In genomic region chr7:44145419-44145968, GRCh38 we compare ENCODE assay signal across 10 cellular contexts. TPM values are rescaled to one million over a fixed set of nuclear protein-coding genes. Genes with fewer than 3 reads are reported as not detected.
A peak's percentile ranks its signal among the peaks of the same experiment; 100 is the strongest.
DNase-seq lines count a peak whose midpoint lies in the region; ATAC-seq, FAIRE-seq and TF ChIP-seq lines count a peak whose summit lies in the region.
"Had no signal": no experiment of that assay in that cellular context is flagged by ENCODE, and none has a peak within 500 bp of the region (broad histone marks: within the 10 kb centered on the region; RNA-seq: fewer than 3 reads in every experiment).

No MANE protein-coding gene starts in this region.

- peaks cover 8% of the 10 kb centered on the region; the same call in 1 of the 2 replicates for H3K23me2 ChIP-seq in H1 (ENCODE audit: low read depth, low read length)

- H3K79me2 ChIP-seq in H1 (ENCODE audit: control insufficient read depth in 1 of 2, insufficient read depth in 2 of 2, low read length in 2 of 2) (no peaks in the 10 kb centered on the region), neural cell (replicated peaks; ENCODE audit: insufficient read depth, low read length) (no peaks in the 10 kb centered on the region)

- CTCF ChIA-PET in AG04449 (lab: Yijun Ruan, JAX) (interaction anchor here (1.0 to 1.1 kb wide), 2 partner anchors 8 to 10 kb away, joined by 3 to 4 read pairs; no protein-coding TSS in a partner anchor), H1 (lab: Charles Lee; ENCODE audit: partially characterized antibody) (interaction anchor here (0.9 to 4.5 kb wide), 4 partner anchors 8 to 420 kb away, joined by 3 to 27 read pairs (median 4); no protein-coding TSS in a partner anchor)
- CTCF ChIA-PET in activated CD4-positive, alpha-beta memory T cell treated with anti-CD3 and anti-CD28 coated beads for 36 hours (lab: Charles Lee) = no interaction called here

- H2BK15ac ChIP-seq in H1 (ENCODE audit: low read length) = no peak overlapping the region

- H3K27me3 ChIP-seq in H1 (replicated peaks in 1 of 4; ENCODE audit: control insufficient read depth in 3 of 4, extremely low read depth in 1 of 4, insufficient read depth in 3 of 4, low read length in 3 of 4) (peaks cover 13 to 27% (median 22%) of the 10 kb centered on the region in 4 experiments), neural cell (ENCODE audit: insufficient read depth, low read depth, low read length) (peaks cover 7% of the 10 kb centered on the region), subcutaneous abdominal adipose tissue (ENCODE audit: control insufficient read depth in 5 of 5, insufficient read depth in 4 of 5, low read length in 5 of 5) (peaks cover 0 to 13% (median 10%) of the 10 kb centered on the region in 5 donors)

- TF ChIP-seq EP300 in H1 (IDR thresholded peaks at IDR 0.05; ENCODE audit: borderline replicate concordance in 1 of 2, low read depth in 2 of 2, low read length in 2 of 2) = no peak
- no peak for TF ChIP-seq EP300 in neural cell (conservative IDR thresholded peaks at IDR 0.05; ENCODE audit: poor library complexity, severe bottlenecking)

- H3K9ac ChIP-seq in H1 (replicated peaks in 1 of 4; ENCODE audit: extremely low read depth in 1 of 4, low read depth in 3 of 4, low read length in 3 of 4) = no peak overlapping the region
- H3K9ac ChIP-seq in neural cell (ENCODE audit: low read length) = no peak overlapping the region
- peak overlapping the region in 1 of 5 donors; percentile 9 for H3K9ac ChIP-seq in subcutaneous abdominal adipose tissue (ENCODE audit: low read length in 5 of 5)

- H3K36me3 ChIP-seq in H1 (ENCODE audit: control insufficient read depth in 2 of 4, insufficient read depth in 4 of 4, low read length in 3 of 4) (no peaks in the 10 kb centered on the region), neural cell (ENCODE audit: insufficient read depth, low read length) (no peaks in the 10 kb centered on the region), subcutaneous abdominal adipose tissue (ENCODE audit: control insufficient read depth in 5 of 5, insufficient read depth in 5 of 5, low read length in 5 of 5) (no peaks in the 10 kb centered on the region)

- no peak overlapping the region for H2AK5ac ChIP-seq in H1 (ENCODE audit: low read depth, low read length)

- peaks cover 0 to 20% (median 8%) of the 10 kb centered on the region in 4 experiments; a peak in 4 of 7 replicates for H3K4me1 ChIP-seq in H1 (replicated peaks in 1 of 4; ENCODE audit: control insufficient read depth in 3 of 4, insufficient read depth in 4 of 4, low read length in 3 of 4)
- H3K4me1 ChIP-seq in subcutaneous abdominal adipose tissue (ENCODE audit: control insufficient read depth in 5 of 5, insufficient read depth in 5 of 5, low read length in 5 of 5) = peaks cover 0 to 17% (median 14%) of the 10 kb centered on the region in 5 donors

- peak overlapping the region; percentile 67 to 89 for H3K4me2 ChIP-seq in H1 (ENCODE audit: insufficient read depth in 1 of 2, low read depth in 2 of 2, low read length in 2 of 2)
- no peak overlapping the region for H3K4me2 ChIP-seq in neural cell (ENCODE audit: low read length)

- 18% methylated on average over 49 of the region's 57 CpGs; no CpG with 5 or more reads in 1 of the 2 experiments for WGBS in H1 (ENCODE audit: extremely low coverage in 1 of 2, insufficient coverage in 1 of 2, insufficient read length in 1 of 2, insufficient replicate concordance in 2 of 2, low coverage in 1 of 2, low lambda C conversion rate in 2 of 2, missing lambda C conversion rate in 1 of 2), 2 experiments

- no peak for TF ChIP-seq POLR2A in H1 (IDR thresholded peaks at IDR 0.05; ENCODE audit: control extremely low read depth in 1 of 2, low read depth in 2 of 2, low read length in 2 of 2)

- H3K27ac Mint-ChIP-seq in activated CD4-positive, alpha-beta memory T cell treated with anti-CD3 and anti-CD28 coated beads for 36 hours = no peak overlapping the region

- no peak overlapping the region for H3K56ac ChIP-seq in H1 (replicated peaks; ENCODE audit: insufficient read length, low read depth, low read length)

- no peaks in the 10 kb centered on the region for H4K20me1 ChIP-seq in H1 (replicated peaks in 1 of 2; ENCODE audit: control insufficient read depth in 1 of 2, insufficient read depth in 2 of 2, low read length in 2 of 2)
- H4K20me1 ChIP-seq in neural cell (ENCODE audit: insufficient read depth) = no peaks in the 10 kb centered on the region

- H3K27ac ChIP-seq in H1 (ENCODE audit: low read depth, low read length) = no peak overlapping the region
- H3K27ac ChIP-seq in neural cell (ENCODE audit: low read length) = no peak overlapping the region
- no peak overlapping the region for H3K27ac ChIP-seq in subcutaneous abdominal adipose tissue (ENCODE audit: low read depth, low read length)
- H3K27ac ChIP-seq: C4-2B had no signal

- no peak overlapping the region for H2BK20ac ChIP-seq in H1 (ENCODE audit: low read length)

- H3K14ac ChIP-seq in H1 (ENCODE audit: insufficient read length) = no peak overlapping the region

- peak overlapping the region; percentile 53; the same call in 1 of the 2 replicates for H2BK12ac ChIP-seq in H1 (ENCODE audit: low read depth, low read length)

- no peak overlapping the region for H4K5ac ChIP-seq in H1 (ENCODE audit: insufficient read length, low read depth, low read length)

- no peaks in the 10 kb centered on the region for H3K9me3 ChIP-seq in H1 (ENCODE audit: insufficient read depth in 2 of 2, low read depth in 1 of 2, low read length in 1 of 2)
- no peaks in the 10 kb centered on the region for H3K9me3 ChIP-seq in neural cell (ENCODE audit: low read length)
- no peaks in the 10 kb centered on the region for H3K9me3 ChIP-seq in subcutaneous abdominal adipose tissue (ENCODE audit: control insufficient read depth in 5 of 5, low read length in 5 of 5)

- H3K23ac ChIP-seq in H1 (ENCODE audit: insufficient read length) = no peak overlapping the region

- ATAC-seq in HG03565 (IDR thresholded peaks at IDR 0.05; ENCODE audit: unreplicated experiment) = no peak

- no peak for TF ChIP-seq RAD21 in H1 (IDR thresholded peaks at IDR 0.05 in 1 of 2, conservative IDR thresholded peaks at IDR 0.05 in 1 of 2; ENCODE audit: low read depth in 2 of 2, low read length in 2 of 2)
- no peak for TF ChIP-seq RAD21 in neural cell (conservative IDR thresholded peaks at IDR 0.05)

- peak overlapping the region; percentile 51 for H4K91ac ChIP-seq in H1 (replicated peaks; ENCODE audit: insufficient read length, low read length)

- intact Hi-C loops in activated CD4-positive, alpha-beta memory T cell treated with anti-CD3 and anti-CD28 coated beads for 36 hours (cut with micrococcal nuclease) = no loop called here

- POLR2A ChIA-PET in AG04449 (lab: Yijun Ruan, JAX) = no interaction called here
- POLR2A ChIA-PET in activated CD4-positive, alpha-beta memory T cell treated with anti-CD3 and anti-CD28 coated beads for 36 hours (lab: Charles Lee) = no interaction called here
- POLR2A ChIA-PET in H1 (lab: Charles Lee; ENCODE audit: partially characterized antibody) = interaction anchor here (0.7 to 0.8 kb wide), 2 partner anchors 18 to 23 kb away, joined by 3 read pairs; partner anchors contain the start of gene POLD2

- H3K9me2 ChIP-seq in neural cell (ENCODE audit: insufficient read depth, low read length) = no peaks in the 10 kb centered on the region

- no peak for FAIRE-seq in H1 (lab: Jason Lieb, UNC)

- H3K4me1 Mint-ChIP-seq in activated CD4-positive, alpha-beta memory T cell treated with anti-CD3 and anti-CD28 coated beads for 36 hours (ENCODE audit: low read depth) = peaks cover 6% of the 10 kb centered on the region

- H2BK5ac ChIP-seq in H1 (ENCODE audit: low read depth, low read length) = no peak overlapping the region

- H3K18ac ChIP-seq in H1 (ENCODE audit: extremely low read depth, low read length) = peak overlapping the region; percentile 60

- no peaks in the 10 kb centered on the region for H3F3A ChIP-seq in neural cell (ENCODE audit: insufficient read depth, low read length, poor library complexity, severe bottlenecking)

- H3K4me3 ChIP-seq in AG04449 (ENCODE audit: low read depth, low read length) (peak overlapping the region; percentile 49), H1 (ENCODE audit: extremely low read depth in 1 of 4, insufficient read depth in 2 of 4, low read depth in 3 of 4, low read length in 4 of 4) (peak overlapping the region; percentile 12 to 68 (median 33)), neural cell (ENCODE audit: low read length) (peak overlapping the region; percentile 31), subcutaneous abdominal adipose tissue (ENCODE audit: low read depth in 1 of 5, low read length in 5 of 5) (peak overlapping the region in 4 of 5 donors; percentile 39 to 56 (median 48))

- H3K9me3 Mint-ChIP-seq in activated CD4-positive, alpha-beta memory T cell treated with anti-CD3 and anti-CD28 coated beads for 36 hours = no peaks in the 10 kb centered on the region

- H3K4me3 Mint-ChIP-seq in activated CD4-positive, alpha-beta memory T cell treated with anti-CD3 and anti-CD28 coated beads for 36 hours = peak overlapping the region; percentile 64

- H2BK120ac ChIP-seq in H1 (replicated peaks; ENCODE audit: low read depth, low read length) = no peak overlapping the region

- no peaks in the 10 kb centered on the region for H3K36me3 Mint-ChIP-seq in activated CD4-positive, alpha-beta memory T cell treated with anti-CD3 and anti-CD28 coated beads for 36 hours

- peaks cover 4% of the 10 kb centered on the region for H3K27me3 Mint-ChIP-seq in activated CD4-positive, alpha-beta memory T cell treated with anti-CD3 and anti-CD28 coated beads for 36 hours

- no peak overlapping the region for H3K4ac ChIP-seq in H1 (replicated peaks; ENCODE audit: insufficient read length, low read depth, low read length)

- DNase-seq in AG04449 (ENCODE audit: low read depth, low spot score) = no peak
- DNase-seq in activated CD4-positive, alpha-beta memory T cell treated with anti-CD3 and anti-CD28 coated beads for 36 hours = peak; percentile 67
- peak in 1 of 2 experiments; percentile 68 for DNase-seq in H1 (ENCODE audit: low read depth in 1 of 2, low spot score in 2 of 2)
- DNase-seq in NOMO-1 treated with DMSO at 0.1 percent for 48 hours (lab: John Stamatoyannopoulos, UW; ENCODE audit: unreplicated experiment) = no peak
- DNase-seq in NCI-H1436 (lab: John Stamatoyannopoulos, UW) = no peak

- TF ChIP-seq CTCF in AG04449 (IDR thresholded peaks at IDR 0.05; ENCODE audit: insufficient read depth, low read length, missing control alignments) = no peak
- no peak for TF ChIP-seq CTCF in H1 (IDR thresholded peaks at IDR 0.05; ENCODE audit: control extremely low read depth in 1 of 3, insufficient read depth in 1 of 3, low read depth in 1 of 3, low read length in 3 of 3)
- no peak for TF ChIP-seq CTCF in neural cell (IDR thresholded peaks at IDR 0.05; ENCODE audit: poor library complexity, severe bottlenecking)

- H3K79me1 ChIP-seq in H1 (ENCODE audit: low read depth, low read length) = no peaks in the 10 kb centered on the region

- H4K8ac ChIP-seq in H1 (ENCODE audit: extremely low read depth, insufficient read depth, low read length) = no peak overlapping the region; the same call in 1 of the 2 replicates

- peak overlapping the region; percentile 92; the same call in 1 of the 2 replicates for H2AFZ ChIP-seq in H1 (ENCODE audit: low read length)
- H2AFZ ChIP-seq in neural cell (ENCODE audit: low read depth, low read length) = no peak overlapping the region

RNA-seq across cellular contexts. Expression of gene MYL7, which starts 4.4 kb away (rescaled TPM):
- not detected for total RNA-seq in activated CD4-positive, alpha-beta memory T cell treated with anti-CD3 and anti-CD28 coated beads for 36 hours
- 3.3 and 3.6 TPM in 2 replicates for total RNA-seq in H1 (2021; fragmentation: NEBNext Ultra II Directional; extraction: Animal tissue kit (Norgen Biotek cat#: 25700))
- polyA plus RNA-seq in H1 (2011; rRNA removed) (1.4 and 3.4 TPM in 2 replicates), neural cell (0.76 TPM in 1 of 2 replicates, not detected in the other)
- polyA plus RNA-seq in H1 (2011; cell fraction: cytosol; rRNA removed) = 1.8 TPM
- polyA plus RNA-seq in H1 (2011; cell fraction: nucleus; rRNA removed) = 3.0 TPM
- 2.1 to 4.1 TPM (median 2.5 TPM) in 4 replicates for polyA plus RNA-seq in H1 (2012, experiment 1 of 2)
- polyA plus RNA-seq in H1 (2012, experiment 2 of 2) = 8.2 TPM
- 1.8 TPM for polyA plus RNA-seq in H1 (2013, experiment 1 of 2)
- 2.9 TPM for polyA plus RNA-seq in H1 (2013, experiment 2 of 2)
- polyA minus RNA-seq in H1 (2011; rRNA and poly(A)+ RNA removed) = 2.1 and 3.8 TPM in 2 replicates
- not detected for polyA minus RNA-seq in H1 (2011; cell fraction: cytosol; rRNA and poly(A)+ RNA removed)
- not detected for polyA minus RNA-seq in H1 (2011; cell fraction: nucleus; rRNA and poly(A)+ RNA removed)
- polyA minus RNA-seq in neural cell = not detected in 2 replicates
- total RNA-seq: subcutaneous adipose tissue had no signal

RNA-seq across cellular contexts. Expression of gene POLD2, which starts 22.1 kb away (rescaled TPM):
- total RNA-seq in activated CD4-positive, alpha-beta memory T cell treated with anti-CD3 and anti-CD28 coated beads for 36 hours = 100 to 1,000 TPM; 189 to 212 TPM
- 148 TPM in 2 replicates for total RNA-seq in H1 (2021; fragmentation: NEBNext Ultra II Directional; extraction: Animal tissue kit (Norgen Biotek cat#: 25700))
- polyA plus RNA-seq in H1 (2011; rRNA removed) (214 and 289 TPM in 2 replicates), neural cell (79.5 and 84.6 TPM in 2 replicates)
- polyA plus RNA-seq in H1 (2011; cell fraction: cytosol; rRNA removed) = 206 TPM
- polyA plus RNA-seq in H1 (2011; cell fraction: nucleus; rRNA removed) = 348 TPM
- polyA plus RNA-seq in H1 (2012, experiment 1 of 2) = 147 to 186 TPM (median 179 TPM) in 4 replicates
- polyA plus RNA-seq in H1 (2012, experiment 2 of 2) = 203 TPM
- polyA plus RNA-seq in H1 (2013, experiment 1 of 2) = 97.2 TPM
- 100 TPM for polyA plus RNA-seq in H1 (2013, experiment 2 of 2)
- 98.1 and 115 TPM in 2 replicates for polyA minus RNA-seq in H1 (2011; rRNA and poly(A)+ RNA removed)
- polyA minus RNA-seq in H1 (2011; cell fraction: cytosol; rRNA and poly(A)+ RNA removed) = 58.5 TPM
- polyA minus RNA-seq in H1 (2011; cell fraction: nucleus; rRNA and poly(A)+ RNA removed) = 88.3 TPM
- polyA minus RNA-seq in neural cell = 55.0 and 57.5 TPM in 2 replicates

RNA-seq across cellular contexts. Expression of gene AEBP1, which starts 41.3 kb away (rescaled TPM):
- 1 to 10 TPM; 5.5 to 6.6 TPM for total RNA-seq in activated CD4-positive, alpha-beta memory T cell treated with anti-CD3 and anti-CD28 coated beads for 36 hours
- total RNA-seq in H1 (2021; fragmentation: NEBNext Ultra II Directional; extraction: Animal tissue kit (Norgen Biotek cat#: 25700)) = 39.4 and 41.2 TPM in 2 replicates
- polyA plus RNA-seq in H1 (2011; rRNA removed) (10.4 and 18.4 TPM in 2 replicates), neural cell (0.30 TPM in 1 of 2 replicates, not detected in the other)
- polyA plus RNA-seq in H1 (2011; cell fraction: cytosol; rRNA removed) = 9.4 TPM
- 49.1 TPM for polyA plus RNA-seq in H1 (2011; cell fraction: nucleus; rRNA removed)
- 29.7 to 44.2 TPM (median 41.7 TPM) in 4 replicates for polyA plus RNA-seq in H1 (2012, experiment 1 of 2)
- 26.9 TPM for polyA plus RNA-seq in H1 (2012, experiment 2 of 2)
- 44.5 TPM for polyA plus RNA-seq in H1 (2013, experiment 1 of 2)
- polyA plus RNA-seq in H1 (2013, experiment 2 of 2) = 41.1 TPM
- polyA minus RNA-seq in H1 (2011; rRNA and poly(A)+ RNA removed) = 8.0 and 10.4 TPM in 2 replicates
- 16.9 TPM for polyA minus RNA-seq in H1 (2011; cell fraction: cytosol; rRNA and poly(A)+ RNA removed)
- polyA minus RNA-seq in H1 (2011; cell fraction: nucleus; rRNA and poly(A)+ RNA removed) = 15.4 TPM
- polyA minus RNA-seq in neural cell = 0.58 TPM in 1 of 2 replicates, not detected in the other

RNA-seq across cellular contexts. Expression of gene GCK, which starts 43.7 kb away (rescaled TPM):
- total RNA-seq in activated CD4-positive, alpha-beta memory T cell treated with anti-CD3 and anti-CD28 coated beads for 36 hours = 1 to 10 TPM; 1.1 to 1.3 TPM
- total RNA-seq in H1 (2021; fragmentation: NEBNext Ultra II Directional; extraction: Animal tissue kit (Norgen Biotek cat#: 25700)) = 4.1 and 4.9 TPM in 2 replicates
- 2.4 and 4.3 TPM in 2 replicates for polyA plus RNA-seq in H1 (2011; rRNA removed)
- polyA plus RNA-seq in H1 (2011; cell fraction: cytosol; rRNA removed) = 3.8 TPM
- 3.8 TPM for polyA plus RNA-seq in H1 (2011; cell fraction: nucleus; rRNA removed)
- 1.9 to 3.7 TPM (median 3.2 TPM) in 4 replicates for polyA plus RNA-seq in H1 (2012, experiment 1 of 2)
- 3.3 TPM for polyA plus RNA-seq in H1 (2012, experiment 2 of 2)
- polyA plus RNA-seq in H1 (2013, experiment 1 of 2) = 3.1 TPM
- 3.0 TPM for polyA plus RNA-seq in H1 (2013, experiment 2 of 2)
- 0.71 and 1.2 TPM in 2 replicates for polyA minus RNA-seq in H1 (2011; rRNA and poly(A)+ RNA removed)
- 2.1 TPM for polyA minus RNA-seq in H1 (2011; cell fraction: cytosol; rRNA and poly(A)+ RNA removed)
- 2.0 TPM for polyA minus RNA-seq in H1 (2011; cell fraction: nucleus; rRNA and poly(A)+ RNA removed)
- polyA plus RNA-seq in neural cell = 7.4 and 9.0 TPM in 2 replicates
- polyA minus RNA-seq in neural cell = 7.5 and 9.1 TPM in 2 replicates

RNA-seq across cellular contexts. Expression of gene YKT6, which starts 55.3 kb away (rescaled TPM):
- 10 to 100 TPM; 57.0 to 60.4 TPM for total RNA-seq in activated CD4-positive, alpha-beta memory T cell treated with anti-CD3 and anti-CD28 coated beads for 36 hours
- total RNA-seq in H1 (2021; fragmentation: NEBNext Ultra II Directional; extraction: Animal tissue kit (Norgen Biotek cat#: 25700)) = 103 and 108 TPM in 2 replicates
- polyA plus RNA-seq in H1 (2011; rRNA removed) (75.3 and 86.9 TPM in 2 replicates), neural cell (93.4 and 114 TPM in 2 replicates)
- polyA plus RNA-seq in H1 (2011; cell fraction: cytosol; rRNA removed) = 100 TPM
- polyA plus RNA-seq in H1 (2011; cell fraction: nucleus; rRNA removed) = 111 TPM
- 87.6 to 97.6 TPM (median 91.7 TPM) in 4 replicates for polyA plus RNA-seq in H1 (2012, experiment 1 of 2)
- polyA plus RNA-seq in H1 (2012, experiment 2 of 2) = 83.3 TPM
- polyA plus RNA-seq in H1 (2013, experiment 1 of 2) = 64.5 TPM
- 68.0 TPM for polyA plus RNA-seq in H1 (2013, experiment 2 of 2)
- 91.6 and 96.9 TPM in 2 replicates for polyA minus RNA-seq in H1 (2011; rRNA and poly(A)+ RNA removed)
- polyA minus RNA-seq in H1 (2011; cell fraction: cytosol; rRNA and poly(A)+ RNA removed) = 38.1 TPM
- 51.1 TPM for polyA minus RNA-seq in H1 (2011; cell fraction: nucleus; rRNA and poly(A)+ RNA removed)
- polyA minus RNA-seq in neural cell = 111 and 112 TPM in 2 replicates
